In genomic region chrX:70924294-70924693, GRCh38 we compare ENCODE assay signal across 39 cellular contexts. TPM values are rescaled to one million over a fixed set of nuclear protein-coding genes. Genes with fewer than 3 reads are reported as not detected.
"Had no signal": no experiment of that assay in that cellular context is flagged by ENCODE, and none has a peak within 500 bp of the region (broad histone marks: within the 10 kb centered on the region; RNA-seq: fewer than 3 reads in every experiment).

No MANE protein-coding gene starts in this region.

- H3K27me3 ChIP-seq: ascending aorta, cardiac muscle cell had no signal

- H3K9me3 ChIP-seq: ascending aorta had no signal

- H3K9me3 Mint-ChIP-seq: activated CD4-positive, alpha-beta memory T cell treated with anti-CD3 and anti-CD28 coated beads, Interleukin-2, amount 10 ng/mL, durations not matched to agents 7 days and 5 days; activated CD4-positive, alpha-beta T cell treated with anti-CD3 and anti-CD28 coated beads, Interleukin-2, amount 10 ng/mL, durations not matched to agents 7 days and 5 days; activated naive CD4-positive, alpha-beta T cell treated with anti-CD3 and anti-CD28 coated beads, Interleukin-2, amount 10 ng/mL, durations not matched to agents 7 days and 5 days; activated naive CD4-positive, alpha-beta T cell treated with anti-CD3 and anti-CD28 coated beads, Interleukin-2, amount 50 U/mL, for 24 hours; activated naive CD8-positive, alpha-beta T cell treated with anti-CD3 and anti-CD28 coated beads, Interleukin-2, amount 10 ng/mL, durations not matched to agents 7 days and 5 days; activated naive CD8-positive, alpha-beta T cell treated with anti-CD3 and anti-CD28 coated beads, Interleukin-2, amount 50 U/mL, for 24 hours; activated T-cell treated with anti-CD3 and anti-CD28 coated beads, Interleukin-2, amount 50 U/mL, for 24 hours; activated T-helper 2 cell treated with anti-CD3 and anti-CD28 coated beads, Interferon-gamma antibody, Interleukin-2, Interleukin-4, amounts not matched to agents 10 μg/mL and 5 μg/mL and 100 μg/mL, durations not matched to agents 14 hours and 24 hours and 36 hours; central memory CD8-positive, alpha-beta T cell; T-helper 1 cell treated with Interleukin-12 subunit alpha and Interleukin-12 subunit beta and Interleukin-4 antibody, amounts not matched to agents 30 μg/mL and 1 μg/mL, for 36 hours; T-helper 2 cell treated with Interferon-gamma antibody and Interleukin-4, amounts not matched to agents 5 μg/mL and 100 μg/mL, for 36 hours had no signal

- H3K36me3 ChIP-seq: ascending aorta, cardiac muscle cell had no signal

- H3K4me3 Mint-ChIP-seq: activated CD4-positive, alpha-beta memory T cell treated with anti-CD3 and anti-CD28 coated beads, Interleukin-2, amount 10 ng/mL, durations not matched to agents 7 days and 5 days; activated CD4-positive, alpha-beta T cell treated with anti-CD3 and anti-CD28 coated beads, Interleukin-2, amount 10 ng/mL, durations not matched to agents 7 days and 5 days; activated CD8-positive, alpha-beta memory T cell treated with anti-CD3 and anti-CD28 coated beads, Interleukin-2, amount 10 ng/mL, durations not matched to agents 7 days and 5 days; activated CD8-positive, alpha-beta T cell treated with anti-CD3 and anti-CD28 coated beads, Interleukin-2, amount 10 ng/mL, durations not matched to agents 7 days and 5 days; activated naive CD4-positive, alpha-beta T cell treated with anti-CD3 and anti-CD28 coated beads, Interleukin-2, amount 10 ng/mL, durations not matched to agents 7 days and 5 days; activated naive CD4-positive, alpha-beta T cell treated with anti-CD3 and anti-CD28 coated beads, Interleukin-2, amount 50 U/mL, for 24 hours; activated naive CD8-positive, alpha-beta T cell; activated naive CD8-positive, alpha-beta T cell treated with anti-CD3 and anti-CD28 coated beads, Interleukin-2, amount 10 ng/mL, durations not matched to agents 7 days and 5 days; activated naive CD8-positive, alpha-beta T cell treated with anti-CD3 and anti-CD28 coated beads, Interleukin-2, amount 50 U/mL, for 24 hours; activated T-cell treated with anti-CD3 and anti-CD28 coated beads, Interleukin-2, amount 50 U/mL, for 24 hours; brain; central memory CD8-positive, alpha-beta T cell; T-helper 1 cell treated with Interleukin-12 subunit alpha and Interleukin-12 subunit beta and Interleukin-4 antibody, amounts not matched to agents 30 μg/mL and 1 μg/mL, for 36 hours; T-helper 2 cell treated with Interferon-gamma antibody and Interleukin-4, amounts not matched to agents 5 μg/mL and 100 μg/mL, for 36 hours had no signal

- H3K4me1 Mint-ChIP-seq: activated CD4-positive, alpha-beta memory T cell treated with anti-CD3 and anti-CD28 coated beads, Interleukin-2, amount 10 ng/mL, durations not matched to agents 7 days and 5 days; brain; central memory CD8-positive, alpha-beta T cell had no signal

- H3K27me3 Mint-ChIP-seq: activated naive CD8-positive, alpha-beta T cell had no signal

- FAIRE-seq: TTC549 had no signal

- H3K27ac Mint-ChIP-seq: activated CD4-positive, alpha-beta memory T cell treated with anti-CD3 and anti-CD28 coated beads, Interleukin-2, amount 10 ng/mL, durations not matched to agents 7 days and 5 days; activated CD4-positive, alpha-beta T cell treated with anti-CD3 and anti-CD28 coated beads, Interleukin-2, amount 10 ng/mL, durations not matched to agents 7 days and 5 days; activated CD8-positive, alpha-beta memory T cell treated with anti-CD3 and anti-CD28 coated beads, Interleukin-2, amount 10 ng/mL, durations not matched to agents 7 days and 5 days; activated CD8-positive, alpha-beta T cell treated with anti-CD3 and anti-CD28 coated beads, Interleukin-2, amount 10 ng/mL, durations not matched to agents 7 days and 5 days; activated naive CD4-positive, alpha-beta T cell treated with anti-CD3 and anti-CD28 coated beads, Interleukin-2, amount 10 ng/mL, durations not matched to agents 7 days and 5 days; activated naive CD8-positive, alpha-beta T cell; activated naive CD8-positive, alpha-beta T cell treated with anti-CD3 and anti-CD28 coated beads, Interleukin-2, amount 10 ng/mL, durations not matched to agents 7 days and 5 days; activated naive CD8-positive, alpha-beta T cell treated with anti-CD3 and anti-CD28 coated beads, Interleukin-2, amount 50 U/mL, for 24 hours; activated T-cell treated with anti-CD3 and anti-CD28 coated beads, Interleukin-2, amount 50 U/mL, for 24 hours; activated T-helper 2 cell treated with anti-CD3 and anti-CD28 coated beads, Interferon-gamma antibody, Interleukin-2, Interleukin-4, amounts not matched to agents 10 μg/mL and 5 μg/mL and 100 μg/mL, durations not matched to agents 14 hours and 24 hours and 36 hours; brain; T-helper 1 cell treated with Interleukin-12 subunit alpha and Interleukin-12 subunit beta and Interleukin-4 antibody, amounts not matched to agents 30 μg/mL and 1 μg/mL, for 36 hours; T-helper 2 cell treated with Interferon-gamma antibody and Interleukin-4, amounts not matched to agents 5 μg/mL and 100 μg/mL, for 36 hours had no signal

- H3K36me3 Mint-ChIP-seq: activated CD8-positive, alpha-beta memory T cell treated with anti-CD3 and anti-CD28 coated beads, Interleukin-2, amount 10 ng/mL, durations not matched to agents 7 days and 5 days; activated naive CD4-positive, alpha-beta T cell treated with anti-CD3 and anti-CD28 coated beads, Interleukin-2, amount 10 ng/mL, durations not matched to agents 7 days and 5 days; activated naive CD4-positive, alpha-beta T cell treated with anti-CD3 and anti-CD28 coated beads, Interleukin-2, amount 50 U/mL, for 24 hours; activated naive CD8-positive, alpha-beta T cell; activated naive CD8-positive, alpha-beta T cell treated with anti-CD3 and anti-CD28 coated beads, Interleukin-2, amount 10 ng/mL, durations not matched to agents 7 days and 5 days; brain had no signal

- DNase-seq: activated CD4-positive, alpha-beta memory T cell treated with anti-CD3 and anti-CD28 coated beads, Interleukin-2, amount 10 ng/mL, durations not matched to agents 7 days and 5 days; activated CD4-positive, alpha-beta T cell treated with anti-CD3 and anti-CD28 coated beads for 4 hours; activated CD4-positive, alpha-beta T cell treated with anti-CD3 and anti-CD28 coated beads, Interleukin-2, amount 10 ng/mL, durations not matched to agents 7 days and 5 days; activated CD4-positive, alpha-beta T cell treated with anti-CD3 and anti-CD28 coated beads, Interleukin-2, amount 50 U/mL, for 48 hours; activated CD4-positive, CD25-positive, alpha-beta regulatory T cell; activated CD8-positive, alpha-beta memory T cell treated with anti-CD3 and anti-CD28 coated beads for 24 hours; activated CD8-positive, alpha-beta memory T cell treated with anti-CD3 and anti-CD28 coated beads, Interleukin-2, amount 10 ng/mL, durations not matched to agents 7 days and 5 days; activated CD8-positive, alpha-beta memory T cell treated with anti-CD3 and anti-CD28 coated beads, Interleukin-2, amount 50 U/mL, for 48 hours; activated CD8-positive, alpha-beta T cell treated with anti-CD3 and anti-CD28 coated beads, Interleukin-2, amount 10 ng/mL, durations not matched to agents 7 days and 5 days; activated effector memory CD4-positive, alpha-beta T cell treated with Interleukin-2 at 50 U/mL for 16 hours; activated gamma-delta T cell; activated naive CD4-positive, alpha-beta T cell treated with anti-CD3 and anti-CD28 coated beads, Interleukin-2, amount 10 ng/mL, durations not matched to agents 7 days and 5 days; activated naive CD4-positive, alpha-beta T cell treated with Interleukin-2 at 50 U/mL for 16 hours; activated naive CD8-positive, alpha-beta T cell treated with anti-CD3 and anti-CD28 coated beads, Interleukin-2, amount 10 ng/mL, durations not matched to agents 7 days and 5 days; activated naive CD8-positive, alpha-beta T cell treated with anti-CD3 and anti-CD28 coated beads, Interleukin-2, amount 50 U/mL, for 24 hours; activated T-cell treated with anti-CD3 and anti-CD28 coated beads, Interleukin-2, amount 50 U/mL, for 24 hours; activated T-cell treated with anti-CD3 and anti-CD28 coated beads, Interleukin-2, amount 50 U/mL, for 48 hours; amygdala; anterior cingulate cortex; caudate nucleus; cerebellar nuclear complex; T-helper 1 cell; T-helper 2 cell; T-helper 9 cell had no signal

- H3K4me1 ChIP-seq: ascending aorta had no signal

- ATAC-seq: activated CD4-positive, CD25-positive, alpha-beta regulatory T cell treated with anti-CD3 and anti-CD28 coated beads, Interleukin-2, amount 50 U/mL, for 24 hours; activated CD8-positive, alpha-beta memory T cell treated with anti-CD3 and anti-CD28 coated beads, Interleukin-2, amount 10 ng/mL, durations not matched to agents 7 days and 5 days; activated CD8-positive, alpha-beta T cell treated with anti-CD3 and anti-CD28 coated beads, Interleukin-2, amount 10 ng/mL, durations not matched to agents 7 days and 5 days; activated naive CD8-positive, alpha-beta T cell treated with anti-CD3 and anti-CD28 coated beads, Interleukin-2, amount 50 U/mL, for 24 hours had no signal

- H3K27ac ChIP-seq: ascending aorta, cardiac muscle cell, VCaP had no signal

- H3K4me3 ChIP-seq: ascending aorta, cardiac muscle cell had no signal

RNA-seq across cellular contexts. Expression of gene SLC7A3, which starts 6.6 kb away (rescaled TPM):
- total RNA-seq: activated CD4-positive, alpha-beta memory T cell treated with anti-CD3 and anti-CD28 coated beads, Interleukin-2, amount 10 ng/mL, durations not matched to agents 7 days and 5 days; activated CD4-positive, alpha-beta T cell treated with anti-CD3 and anti-CD28 coated beads, Interleukin-2, amount 10 ng/mL, durations not matched to agents 7 days and 5 days; activated T-helper 2 cell treated with anti-CD3 and anti-CD28 coated beads, Interferon-gamma antibody, Interleukin-2, Interleukin-4, amounts not matched to agents 10 μg/mL and 5 μg/mL and 100 μg/mL, durations not matched to agents 14 hours and 24 hours and 36 hours; ascending aorta; bronchial epithelial cell had no signal
- polyA plus RNA-seq: adipose tissue had no signal

RNA-seq across cellular contexts. Expression of gene TEX11, which starts 15.8 kb away (rescaled TPM):
- total RNA-seq: activated CD4-positive, alpha-beta memory T cell treated with anti-CD3 and anti-CD28 coated beads, Interleukin-2, amount 10 ng/mL, durations not matched to agents 7 days and 5 days; activated CD4-positive, alpha-beta T cell treated with anti-CD3 and anti-CD28 coated beads, Interleukin-2, amount 10 ng/mL, durations not matched to agents 7 days and 5 days; activated CD8-positive, alpha-beta T cell treated with anti-CD3 and anti-CD28 coated beads, Interleukin-2, amount 10 ng/mL, durations not matched to agents 7 days and 5 days; activated naive CD8-positive, alpha-beta T cell treated with anti-CD3 and anti-CD28 coated beads, Interleukin-2, amount 10 ng/mL, durations not matched to agents 7 days and 5 days; activated T-helper 2 cell treated with anti-CD3 and anti-CD28 coated beads, Interferon-gamma antibody, Interleukin-2, Interleukin-4, amounts not matched to agents 10 μg/mL and 5 μg/mL and 100 μg/mL, durations not matched to agents 14 hours and 24 hours and 36 hours; ascending aorta; bronchial epithelial cell; cardiac muscle cell; chondrocyte had no signal
- polyA plus RNA-seq: cardiac muscle cell had no signal
